In the genomic region with DNA sequence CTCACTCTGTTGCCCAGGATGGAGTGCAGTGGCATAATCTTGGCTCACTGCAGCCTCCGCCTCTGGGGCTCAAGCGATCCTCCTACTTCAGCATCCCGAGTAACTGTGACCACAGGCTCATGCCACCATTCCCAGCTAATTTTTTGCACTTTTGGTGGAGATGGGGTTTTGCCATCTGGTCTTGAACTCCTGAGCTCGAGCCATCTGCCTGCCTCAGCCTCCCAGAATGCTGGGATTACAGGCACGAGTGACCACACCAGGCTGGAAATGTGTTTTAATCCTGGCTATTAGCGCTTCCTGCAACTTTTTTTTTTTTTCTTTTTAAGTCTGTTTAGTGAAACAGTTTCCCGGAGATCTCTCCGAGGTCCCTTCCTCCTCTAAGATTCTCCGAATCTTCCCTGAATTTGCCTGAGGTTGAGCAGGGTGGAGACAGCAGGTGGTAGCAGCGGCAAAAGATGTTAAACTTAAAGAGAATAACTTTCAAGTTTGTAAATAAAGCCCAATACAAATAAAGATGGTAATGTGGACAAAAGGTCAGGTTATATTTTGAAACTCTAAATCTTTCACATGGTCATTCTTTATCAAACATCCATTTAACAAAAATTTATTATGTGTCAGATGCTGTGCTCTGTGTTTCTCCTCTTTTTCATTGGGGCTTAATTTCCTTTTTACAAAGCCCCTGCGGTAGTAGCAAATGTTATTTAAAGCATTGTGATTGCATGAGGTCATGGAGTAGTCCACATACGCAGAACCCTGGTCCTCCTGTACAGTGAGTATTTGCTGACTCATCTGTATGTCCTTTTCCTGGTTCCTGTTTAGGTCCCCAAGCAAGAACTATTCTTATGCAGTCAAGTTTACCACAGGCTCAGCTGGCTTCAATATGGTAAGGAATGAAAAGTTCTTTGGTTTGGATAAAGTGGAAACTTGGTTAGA, we compare ENCODE assay signal across 8 cellular contexts.
DNase-seq lines count a peak whose midpoint lies in the region; ATAC-seq and TF ChIP-seq lines count a peak whose summit lies in the region.

No MANE protein-coding gene starts in this region.

- peak overlapping the region in 1 of 2 donors; percentile 36 for H3K4me3 ChIP-seq in cardiac fibroblast (replicated peaks in 1 of 2; ENCODE audit: low read depth in 2 of 2, low read length in 2 of 2)
- H3K4me3 ChIP-seq in urinary bladder (ENCODE audit: low read depth, low read length), result no peak overlapping the region

- peak; percentile 80 for ATAC-seq in left lobe of liver
- ATAC-seq in HG03108 (IDR thresholded peaks at IDR 0.05; ENCODE audit: unreplicated experiment), result no peak
- ATAC-seq in HG03039 (IDR thresholded peaks at IDR 0.05; ENCODE audit: unreplicated experiment), result no peak

- no peaks in the 10 kb centered on the region for H3K4me1 ChIP-seq in urinary bladder (ENCODE audit: insufficient read depth)

- DNase-seq in MV-4-11 (lab: John Stamatoyannopoulos, UW) (peak; percentile 88), cardiac fibroblast (ENCODE audit: low read depth in 2 of 2) (peak; percentile 97 to 99), left lobe of liver (ENCODE audit: low spot score) (no peak)
- no peak for DNase-seq in activated T-cell treated with anti-CD3 and anti-CD28 coated beads, Interleukin-2, amount 50 U/mL, for 1 hour

- 35% methylated on average over 12 of the region's 12 CpGs for WGBS in urinary bladder

- H3K36me3 ChIP-seq in urinary bladder (ENCODE audit: insufficient read depth), result no peaks in the 10 kb centered on the region

- H3K27ac ChIP-seq in C4-2B (peak overlapping the region; percentile 59), urinary bladder (ENCODE audit: low read depth) (peak overlapping the region; percentile 45)

- TF ChIP-seq CTCF in C4-2B (conservative IDR thresholded peaks at IDR 0.05) (no peak), cardiac fibroblast (IDR thresholded peaks at IDR 0.05; ENCODE audit: low read depth, low read length) (no peak)

Comparison
In these comparisons a context has a peak if more than half of its experiments do, and no peak if none do; other contexts are left out.
1. DNase-seq: peak in MV-4-11 (single experiment) and cardiac fibroblast (2 of 2); none in left lobe of liver (single experiment) and activated T-cell treated with anti-CD3 and anti-CD28 coated beads, Interleukin-2, amount 50 U/mL, for 1 hour (single experiment).